ENCODE assay signal across 34 cellular contexts in genomic region chr2:146604521-146604920, GRCh38.
"Had no signal": no experiment of that assay in that cellular context is flagged by ENCODE, and none has a peak within 500 bp of the region (broad histone marks: within the 10 kb centered on the region; RNA-seq: fewer than 3 reads in every experiment).

No MANE protein-coding gene starts in this region.

- H3K27me3 ChIP-seq: body of pancreas, brain microvascular endothelial cell had no signal

- H3K4me3 ChIP-seq: body of pancreas had no signal

- H3K9me3 Mint-ChIP-seq: activated B cell treated with CpG ODN at 0.5 μM for 24 hours; activated CD4-positive, alpha-beta memory T cell treated with anti-CD3 and anti-CD28 coated beads for 36 hours; activated CD4-positive, alpha-beta T cell treated with anti-CD3 and anti-CD28 coated beads, Interleukin-2, amount 10 ng/mL, durations not matched to agents 24 days and 14 days; activated naive CD4-positive, alpha-beta T cell treated with anti-CD3 and anti-CD28 coated beads, Interleukin-2, amount 10 ng/mL, durations not matched to agents 7 days and 5 days; activated naive CD8-positive, alpha-beta T cell treated with anti-CD3 and anti-CD28 coated beads, Interleukin-2, amount 10 ng/mL, durations not matched to agents 7 days and 5 days; activated naive CD8-positive, alpha-beta T cell treated with anti-CD3 and anti-CD28 coated beads, Interleukin-2, amount 50 U/mL, for 24 hours; activated T-cell treated with anti-CD3 and anti-CD28 coated beads, Interleukin-2, amount 50 U/mL, for 4 hours; activated T-helper 1 cell treated with anti-CD3 and anti-CD28 coated beads, Interleukin-12 subunit alpha, Interleukin-12 subunit beta, Interleukin-2, Interleukin-4 antibody, amounts not matched to agents 30 ng/mL and 10 ng/mL and 1 ng/mL, durations not matched to agents 14 hours and 24 hours and 36 hours; T-helper 1 cell treated with Interleukin-12 subunit alpha and Interleukin-12 subunit beta and Interleukin-4 antibody, amounts not matched to agents 30 μg/mL and 1 μg/mL, for 36 hours; T-helper 2 cell treated with Interferon-gamma antibody and Interleukin-4, amounts not matched to agents 5 μg/mL and 100 μg/mL, for 36 hours had no signal

- H3K27ac ChIP-seq: body of pancreas, brain microvascular endothelial cell, VCaP had no signal

- ATAC-seq: activated CD8-positive, alpha-beta T cell treated with anti-CD3 and anti-CD28 coated beads for 36 hours; activated naive CD8-positive, alpha-beta T cell treated with anti-CD3 and anti-CD28 coated beads, Interleukin-2, amount 50 U/mL, for 24 hours; activated T-cell treated with anti-CD3 and anti-CD28 coated beads, Interleukin-2, amount 50 U/mL, for 4 hours; activated T-cell treated with anti-CD3 and anti-CD28 coated beads, Interleukin-2, amount 50 U/mL, for 72 hours; body of pancreas had no signal

- H3K4me1 Mint-ChIP-seq: activated B cell treated with CpG ODN at 0.5 μM for 24 hours; activated CD4-positive, alpha-beta T cell treated with anti-CD3 and anti-CD28 coated beads, Interleukin-2, amount 10 ng/mL, durations not matched to agents 24 days and 14 days; activated naive CD4-positive, alpha-beta T cell treated with anti-CD3 and anti-CD28 coated beads, Interleukin-2, amount 10 ng/mL, durations not matched to agents 7 days and 5 days; activated naive CD4-positive, alpha-beta T cell treated with anti-CD3 and anti-CD28 coated beads, Interleukin-2, amount 50 U/mL, for 24 hours; activated naive CD8-positive, alpha-beta T cell treated with anti-CD3 and anti-CD28 coated beads, Interleukin-2, amount 10 ng/mL, durations not matched to agents 7 days and 5 days; activated naive CD8-positive, alpha-beta T cell treated with anti-CD3 and anti-CD28 coated beads, Interleukin-2, amount 50 U/mL, for 24 hours had no signal

- H3K9me3 ChIP-seq: body of pancreas had no signal

- H3K27me3 Mint-ChIP-seq: activated B cell treated with CpG ODN at 0.5 μM for 24 hours; activated CD4-positive, alpha-beta memory T cell treated with anti-CD3 and anti-CD28 coated beads for 36 hours; activated CD4-positive, alpha-beta T cell treated with anti-CD3 and anti-CD28 coated beads, Interleukin-2, amount 10 ng/mL, durations not matched to agents 24 days and 14 days; activated CD8-positive, alpha-beta T cell treated with anti-CD3 and anti-CD28 coated beads for 36 hours; activated naive CD4-positive, alpha-beta T cell treated with anti-CD3 and anti-CD28 coated beads, Interleukin-2, amount 10 ng/mL, durations not matched to agents 7 days and 5 days; activated naive CD4-positive, alpha-beta T cell treated with anti-CD3 and anti-CD28 coated beads, Interleukin-2, amount 50 U/mL, for 24 hours; activated naive CD8-positive, alpha-beta T cell; activated naive CD8-positive, alpha-beta T cell treated with anti-CD3 and anti-CD28 coated beads, Interleukin-2, amount 10 ng/mL, durations not matched to agents 7 days and 5 days; activated naive CD8-positive, alpha-beta T cell treated with anti-CD3 and anti-CD28 coated beads, Interleukin-2, amount 50 U/mL, for 24 hours had no signal

- H3K27ac Mint-ChIP-seq: activated B cell treated with CpG ODN at 0.5 μM for 24 hours; activated CD4-positive, alpha-beta memory T cell treated with anti-CD3 and anti-CD28 coated beads for 36 hours; activated CD4-positive, alpha-beta T cell treated with anti-CD3 and anti-CD28 coated beads, Interleukin-2, amount 10 ng/mL, durations not matched to agents 24 days and 14 days; activated CD8-positive, alpha-beta T cell treated with anti-CD3 and anti-CD28 coated beads for 36 hours; activated naive CD4-positive, alpha-beta T cell treated with anti-CD3 and anti-CD28 coated beads, Interleukin-2, amount 10 ng/mL, durations not matched to agents 7 days and 5 days; activated naive CD4-positive, alpha-beta T cell treated with anti-CD3 and anti-CD28 coated beads, Interleukin-2, amount 50 U/mL, for 24 hours; activated naive CD8-positive, alpha-beta T cell; activated naive CD8-positive, alpha-beta T cell treated with anti-CD3 and anti-CD28 coated beads, Interleukin-2, amount 10 ng/mL, durations not matched to agents 7 days and 5 days; activated naive CD8-positive, alpha-beta T cell treated with anti-CD3 and anti-CD28 coated beads, Interleukin-2, amount 50 U/mL, for 24 hours; activated T-cell treated with anti-CD3 and anti-CD28 coated beads, Interleukin-2, amount 50 U/mL, for 72 hours; activated T-helper 1 cell treated with anti-CD3 and anti-CD28 coated beads, Interleukin-12 subunit alpha, Interleukin-12 subunit beta, Interleukin-2, Interleukin-4 antibody, amounts not matched to agents 30 ng/mL and 10 ng/mL and 1 ng/mL, durations not matched to agents 14 hours and 24 hours and 36 hours; activated T-helper 2 cell treated with anti-CD3 and anti-CD28 coated beads, Interferon-gamma antibody, Interleukin-2, Interleukin-4, amounts not matched to agents 10 μg/mL and 5 μg/mL and 100 μg/mL, durations not matched to agents 14 hours and 24 hours and 36 hours; T-helper 1 cell treated with Interleukin-12 subunit alpha and Interleukin-12 subunit beta and Interleukin-4 antibody, amounts not matched to agents 30 μg/mL and 1 μg/mL, for 36 hours; T-helper 2 cell treated with Interferon-gamma antibody and Interleukin-4, amounts not matched to agents 5 μg/mL and 100 μg/mL, for 36 hours had no signal

- H3K4me3 Mint-ChIP-seq: activated B cell treated with CpG ODN at 0.5 μM for 24 hours; activated CD4-positive, alpha-beta memory T cell treated with anti-CD3 and anti-CD28 coated beads for 36 hours; activated CD4-positive, alpha-beta T cell treated with anti-CD3 and anti-CD28 coated beads, Interleukin-2, amount 10 ng/mL, durations not matched to agents 24 days and 14 days; activated CD8-positive, alpha-beta T cell treated with anti-CD3 and anti-CD28 coated beads for 36 hours; activated naive CD4-positive, alpha-beta T cell treated with anti-CD3 and anti-CD28 coated beads, Interleukin-2, amount 10 ng/mL, durations not matched to agents 7 days and 5 days; activated naive CD4-positive, alpha-beta T cell treated with anti-CD3 and anti-CD28 coated beads, Interleukin-2, amount 50 U/mL, for 24 hours; activated naive CD8-positive, alpha-beta T cell; activated naive CD8-positive, alpha-beta T cell treated with anti-CD3 and anti-CD28 coated beads, Interleukin-2, amount 10 ng/mL, durations not matched to agents 7 days and 5 days; activated naive CD8-positive, alpha-beta T cell treated with anti-CD3 and anti-CD28 coated beads, Interleukin-2, amount 50 U/mL, for 24 hours; activated T-cell treated with anti-CD3 and anti-CD28 coated beads, Interleukin-2, amount 50 U/mL, for 4 hours; activated T-cell treated with anti-CD3 and anti-CD28 coated beads, Interleukin-2, amount 50 U/mL, for 72 hours; activated T-helper 1 cell treated with anti-CD3 and anti-CD28 coated beads, Interleukin-12 subunit alpha, Interleukin-12 subunit beta, Interleukin-2, Interleukin-4 antibody, amounts not matched to agents 30 ng/mL and 10 ng/mL and 1 ng/mL, durations not matched to agents 14 hours and 24 hours and 36 hours; T-helper 1 cell treated with Interleukin-12 subunit alpha and Interleukin-12 subunit beta and Interleukin-4 antibody, amounts not matched to agents 30 μg/mL and 1 μg/mL, for 36 hours; T-helper 2 cell treated with Interferon-gamma antibody and Interleukin-4, amounts not matched to agents 5 μg/mL and 100 μg/mL, for 36 hours had no signal

- H3K36me3 Mint-ChIP-seq: activated CD4-positive, alpha-beta memory T cell treated with anti-CD3 and anti-CD28 coated beads for 36 hours; activated naive CD4-positive, alpha-beta T cell treated with anti-CD3 and anti-CD28 coated beads, Interleukin-2, amount 10 ng/mL, durations not matched to agents 7 days and 5 days; activated naive CD4-positive, alpha-beta T cell treated with anti-CD3 and anti-CD28 coated beads, Interleukin-2, amount 50 U/mL, for 24 hours; activated naive CD8-positive, alpha-beta T cell; activated naive CD8-positive, alpha-beta T cell treated with anti-CD3 and anti-CD28 coated beads, Interleukin-2, amount 10 ng/mL, durations not matched to agents 7 days and 5 days had no signal

- H3K36me3 ChIP-seq: brain microvascular endothelial cell had no signal

- H3K4me1 ChIP-seq: body of pancreas had no signal

- DNase-seq: activated B cell treated with CpG ODN at 0.5 μM for 24 hours; activated CD4-positive, alpha-beta memory T cell treated with anti-CD3 and anti-CD28 coated beads for 36 hours; activated CD4-positive, alpha-beta T cell treated with anti-CD3 and anti-CD28 coated beads for 4 hours; activated CD4-positive, alpha-beta T cell treated with anti-CD3 and anti-CD28 coated beads, Interleukin-2, amount 10 ng/mL, durations not matched to agents 24 days and 14 days; activated CD4-positive, alpha-beta T cell treated with anti-CD3 and anti-CD28 coated beads, Interleukin-2, amount 50 U/mL, for 1 hour; activated CD4-positive, alpha-beta T cell treated with anti-CD3 and anti-CD28 coated beads, Interleukin-2, amount 50 U/mL, for 4 hours; activated CD4-positive, CD25-positive, alpha-beta regulatory T cell treated with anti-CD3 and anti-CD28 coated beads, Interleukin-2, amount 50 U/mL, for 72 hours; activated CD8-positive, alpha-beta memory T cell treated with anti-CD3 and anti-CD28 coated beads, Interleukin-2, amount 50 U/mL, for 4 hours; activated CD8-positive, alpha-beta T cell treated with anti-CD3 and anti-CD28 coated beads for 36 hours; activated effector memory CD4-positive, alpha-beta T cell treated with Interleukin-2 at 50 U/mL for 16 hours; activated gamma-delta T cell; activated naive CD4-positive, alpha-beta T cell treated with anti-CD3 and anti-CD28 coated beads, Interleukin-2, amount 10 ng/mL, durations not matched to agents 7 days and 5 days; activated naive CD4-positive, alpha-beta T cell treated with Interleukin-2 at 50 U/mL for 16 hours; activated naive CD8-positive, alpha-beta T cell treated with anti-CD3 and anti-CD28 coated beads, Interleukin-2, amount 10 ng/mL, durations not matched to agents 7 days and 5 days; activated naive CD8-positive, alpha-beta T cell treated with anti-CD3 and anti-CD28 coated beads, Interleukin-2, amount 50 U/mL, for 24 hours; activated T-cell treated with anti-CD3 and anti-CD28 coated beads for 4 hours; activated T-cell treated with anti-CD3 and anti-CD28 coated beads, Interleukin-2, amount 50 U/mL, for 1 hour; activated T-cell treated with anti-CD3 and anti-CD28 coated beads, Interleukin-2, amount 50 U/mL, for 4 hours; activated T-cell treated with anti-CD3 and anti-CD28 coated beads, Interleukin-2, amount 50 U/mL, for 72 hours; amniotic stem cell; aorta; body of pancreas; brain microvascular endothelial cell; central memory CD4-positive, alpha-beta T cell; T-helper 1 cell; T-helper 2 cell; T-helper 9 cell had no signal
